Comparison of ENCODE assay signal across 8 cellular contexts in genomic region chr20:45044084-45044573, GRCh38. TPM values are rescaled to one million over a fixed set of nuclear protein-coding genes. Genes with fewer than 3 reads are reported as not detected.
A peak's percentile ranks its signal among the peaks of the same experiment; 100 is the strongest.
DNase-seq lines count a peak whose midpoint lies in the region; TF ChIP-seq lines count a peak whose summit lies in the region.

No MANE protein-coding gene starts in this region.

- peak overlapping the region; percentile 49 for H3K4me3 Mint-ChIP-seq in activated naive CD8-positive, alpha-beta T cell

- peak in 1 of 3 donors; percentile 74 for TF ChIP-seq CTCF in lower leg skin (IDR thresholded peaks at IDR 0.05)

- intact Hi-C loops in head of caudate nucleus (cut with DNase I): loop anchor here (5.0 kb wide), 1 partner anchor 53 kb away; no protein-coding TSS in a partner anchor
- intact Hi-C loops in lower leg skin (cut with DNase I; ENCODE audit: low total_unique reads): loop anchor here (5.0 to 10.0 kb wide), 2 partner anchors 51 to 268 kb away; no protein-coding TSS in a partner anchor

- no peaks in the 10 kb centered on the region for H3K9me3 Mint-ChIP-seq in activated naive CD8-positive, alpha-beta T cell (ENCODE audit: low read depth)

- H3K27me3 Mint-ChIP-seq in activated naive CD8-positive, alpha-beta T cell: no peaks in the 10 kb centered on the region

- peak; percentile 20 for DNase-seq in activated CD4-positive, CD25-positive, alpha-beta regulatory T cell treated with anti-CD3 and anti-CD28 coated beads, Interleukin-2, amount 50 U/mL, for 16 hours (ENCODE audit: low read depth, low spot score)
- DNase-seq in activated CD4-positive, CD25-positive, alpha-beta regulatory T cell treated with anti-CD3 and anti-CD28 coated beads, Interleukin-2, amount 50 U/mL, for 72 hours: no peak
- DNase-seq in HT-29 (ENCODE audit: low spot score) (peak; percentile 87), NOMO-1 treated with dmso at 0.1 percent for 144 hours (lab: John Stamatoyannopoulos, UW; ENCODE audit: unreplicated experiment) (peak; percentile 31), head of caudate nucleus (peak in 24 of 42 donors; percentile 19 to 83 (median 58)), pulmonary artery endothelial cell (ENCODE audit: low read depth, low spot score) (peak; percentile 66), lower leg skin (ENCODE audit: low spot score in 2 of 2) (no peak)

- peaks cover 75% of the 10 kb centered on the region for H3K4me1 Mint-ChIP-seq in activated naive CD8-positive, alpha-beta T cell (ENCODE audit: low read depth)

- no peak for TF ChIP-seq POLR2A in lower leg skin (IDR thresholded peaks at IDR 0.05)

- no peak overlapping the region for H3K4me3 ChIP-seq in lower leg skin (ENCODE audit: low read depth, poor library complexity, severe bottlenecking)

- peak overlapping the region; percentile 90 for H3K27ac Mint-ChIP-seq in activated naive CD8-positive, alpha-beta T cell

- H3K36me3 Mint-ChIP-seq in activated naive CD8-positive, alpha-beta T cell: peaks cover 13% of the 10 kb centered on the region

- WGBS in lower leg skin, 2 donors: 17 to 18% methylated on average over 5 of the region's 5 CpGs

RNA-seq across cellular contexts. Expression of gene KCNS1, which starts 56.8 kb away (rescaled TPM):
- total RNA-seq in HT-29 (2014; rRNA removed; shearing (Covaris generic)): not detected in 2 replicates
- total RNA-seq in pulmonary artery endothelial cell (0.20 and 0.21 TPM in 2 replicates), lower leg skin (1 to 10 TPM in 2 of 4 donors, under 1 TPM in 2; 0.84 to 2.3 (median 1.3) TPM)

Comparison
In these comparisons a context has a peak if more than half of its experiments do, and no peak if none do; other contexts are left out.
1. DNase-seq: peak in activated CD4-positive, CD25-positive, alpha-beta regulatory T cell treated with anti-CD3 and anti-CD28 coated beads, Interleukin-2, amount 50 U/mL, for 16 hours (single experiment), HT-29 (single experiment), NOMO-1 treated with dmso at 0.1 percent for 144 hours (single experiment), head of caudate nucleus (24 of 42) and pulmonary artery endothelial cell (single experiment); none in activated CD4-positive, CD25-positive, alpha-beta regulatory T cell treated with anti-CD3 and anti-CD28 coated beads, Interleukin-2, amount 50 U/mL, for 72 hours (single experiment) and lower leg skin (0 of 2).